Comparison of ENCODE assay signal across 26 cellular contexts in genomic region chr11:2451336-2451735, GRCh38. TPM values are rescaled to one million over a fixed set of nuclear protein-coding genes. Genes with fewer than 3 reads are reported as not detected.
"Had no signal": no experiment of that assay in that cellular context is flagged by ENCODE, and none has a peak within 500 bp of the region (broad histone marks: within the 10 kb centered on the region; RNA-seq: fewer than 3 reads in every experiment).

No MANE protein-coding gene starts in this region.

- ATAC-seq: activated CD8-positive, alpha-beta T cell treated with anti-CD3 and anti-CD28 coated beads for 36 hours; body of pancreas; effector memory CD8-positive, alpha-beta T cell; gastrocnemius medialis; right cardiac atrium; SK-N-SH treated with all-trans-retinoic acid at 6 μM for 48 hours; T-helper 17 cell had no signal

- H3K9me3 Mint-ChIP-seq: activated CD8-positive, alpha-beta T cell treated with anti-CD3 and anti-CD28 coated beads for 36 hours; activated naive CD4-positive, alpha-beta T cell treated with anti-CD3 and anti-CD28 coated beads for 36 hours; activated T-helper 1 cell treated with anti-CD3 and anti-CD28 coated beads, Interleukin-12 subunit alpha, Interleukin-12 subunit beta, Interleukin-2, Interleukin-4 antibody, amounts not matched to agents 30 ng/mL and 10 ng/mL and 1 ng/mL, durations not matched to agents 14 hours and 24 hours and 36 hours; effector memory CD8-positive, alpha-beta T cell; neural crest cell had no signal

- H3K4me1 Mint-ChIP-seq: mesothelial cell of epicardium, neural crest cell had no signal

- DNase-seq: activated CD4-positive, alpha-beta T cell treated with anti-CD3 and anti-CD28 coated beads for 1 hour; activated CD4-positive, alpha-beta T cell treated with anti-CD3 and anti-CD28 coated beads, Interleukin-2, amount 10 ng/mL, durations not matched to agents 7 days and 5 days; activated CD8-positive, alpha-beta T cell treated with anti-CD3 and anti-CD28 coated beads for 36 hours; activated naive CD4-positive, alpha-beta T cell treated with anti-CD3 and anti-CD28 coated beads for 36 hours; activated T-cell treated with anti-CD3 and anti-CD28 coated beads, Interleukin-2, amount 50 U/mL, for 1 hour; anterior cingulate cortex; body of pancreas; cerebellar nuclear complex; effector memory CD8-positive, alpha-beta T cell; erythroblast; islet precursor cell; naive B cell; occipital lobe; right cardiac atrium; stimulated activated CD4-positive, alpha-beta T cell treated with anti-CD3 and anti-CD28 coated beads, Interleukin-2, amount 100 ng/mL, for 48 hours; stimulated activated naive CD4-positive, alpha-beta T cell treated with Interleukin-2 at 50 U/mL for 16 hours; T-helper 17 cell; T1000; WERI-Rb-1 had no signal

- H3K36me3 Mint-ChIP-seq: mesothelial cell of epicardium, naive B cell had no signal

- H3K27ac Mint-ChIP-seq: activated CD8-positive, alpha-beta T cell treated with anti-CD3 and anti-CD28 coated beads for 36 hours; activated naive CD4-positive, alpha-beta T cell treated with anti-CD3 and anti-CD28 coated beads for 36 hours; activated T-helper 1 cell treated with anti-CD3 and anti-CD28 coated beads, Interleukin-12 subunit alpha, Interleukin-12 subunit beta, Interleukin-2, Interleukin-4 antibody, amounts not matched to agents 30 ng/mL and 10 ng/mL and 1 ng/mL, durations not matched to agents 14 hours and 24 hours and 36 hours; effector memory CD8-positive, alpha-beta T cell; mesothelial cell of epicardium; naive B cell; T-helper 17 cell had no signal

- H3K27me3 Mint-ChIP-seq: activated CD4-positive, alpha-beta T cell treated with anti-CD3 and anti-CD28 coated beads, Interleukin-2, amount 10 ng/mL, durations not matched to agents 7 days and 5 days; activated CD8-positive, alpha-beta T cell treated with anti-CD3 and anti-CD28 coated beads for 36 hours; T-helper 17 cell had no signal

- H3K4me3 Mint-ChIP-seq: activated CD4-positive, alpha-beta T cell treated with anti-CD3 and anti-CD28 coated beads, Interleukin-2, amount 10 ng/mL, durations not matched to agents 7 days and 5 days; activated CD8-positive, alpha-beta T cell treated with anti-CD3 and anti-CD28 coated beads for 36 hours; activated naive CD4-positive, alpha-beta T cell treated with anti-CD3 and anti-CD28 coated beads for 36 hours; activated T-helper 1 cell treated with anti-CD3 and anti-CD28 coated beads, Interleukin-12 subunit alpha, Interleukin-12 subunit beta, Interleukin-2, Interleukin-4 antibody, amounts not matched to agents 30 ng/mL and 10 ng/mL and 1 ng/mL, durations not matched to agents 14 hours and 24 hours and 36 hours; effector memory CD8-positive, alpha-beta T cell; mesothelial cell of epicardium; neural crest cell; T-helper 17 cell had no signal

RNA-seq across cellular contexts. Expression of gene TRPM5, which starts 7.0 kb away (rescaled TPM):
- total RNA-seq: activated CD8-positive, alpha-beta T cell treated with anti-CD3 and anti-CD28 coated beads for 36 hours; activated naive CD4-positive, alpha-beta T cell treated with anti-CD3 and anti-CD28 coated beads for 36 hours; activated T-helper 1 cell treated with anti-CD3 and anti-CD28 coated beads, Interleukin-12 subunit alpha, Interleukin-12 subunit beta, Interleukin-2, Interleukin-4 antibody, amounts not matched to agents 30 ng/mL and 10 ng/mL and 1 ng/mL, durations not matched to agents 14 hours and 24 hours and 36 hours; gastrocnemius medialis; occipital lobe; right cardiac atrium; temporal lobe; tibial nerve had no signal
